ENCODE assay signal across 34 cellular contexts in the genomic region with DNA sequence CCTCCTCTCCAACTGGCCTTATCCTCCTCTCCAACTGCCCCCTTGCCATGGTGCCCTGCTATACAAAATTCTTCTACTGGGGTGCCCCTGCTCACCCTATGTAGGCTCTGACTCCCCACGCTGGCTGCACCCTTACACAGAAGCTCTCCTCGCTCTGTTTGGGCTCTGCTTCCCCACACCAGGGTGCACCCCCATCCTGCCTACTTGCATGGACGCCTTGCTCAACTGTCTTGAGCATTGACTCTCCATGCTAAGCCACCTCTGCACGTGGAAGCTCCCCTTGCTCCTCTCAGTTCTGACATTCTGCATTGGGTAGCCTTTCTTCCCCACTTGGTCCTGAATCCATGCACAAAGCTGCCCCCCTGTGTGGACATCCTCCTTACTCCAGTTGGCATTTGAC.
DNase-seq lines count a peak whose midpoint lies in the region; ATAC-seq and TF ChIP-seq lines count a peak whose summit lies in the region.
"Had no signal": no experiment of that assay in that cellular context is flagged by ENCODE, and none has a peak within 500 bp of the region (broad histone marks: within the 10 kb centered on the region; RNA-seq: fewer than 3 reads in every experiment).

No MANE protein-coding gene starts in this region.

- no peak overlapping the region for H2AFZ ChIP-seq in trophoblast cell (ENCODE audit: insufficient read depth, low read length, poor library complexity)

- DNase-seq in osteocyte (ENCODE audit: extremely low spot score, unreplicated experiment) = peak; percentile 82
- no peak for DNase-seq in trophoblast cell
- DNase-seq in upper lobe of right lung = no peak
- no peak for DNase-seq in 8988T
- no peak for DNase-seq in H4 (ENCODE audit: low spot score)
- DNase-seq in NCI-H1436 (lab: John Stamatoyannopoulos, UW) = no peak
- DNase-seq: ACHN; AML-193; BE2C; C1 segment of cervical spinal cord; Caco-2; Calu3; CD4-positive, alpha-beta memory T cell; CD4-positive, alpha-beta T cell; CD4-positive, CD25-positive, alpha-beta regulatory T cell; CD8-positive, alpha-beta memory T cell; CD8-positive, alpha-beta T cell; COR-L47; DMS 273 treated with DMSO at 0.1 percent for 48 hours; DMS153; DMS53; DMS79; DMS79 treated with DMSO at 0.1 percent for 48 hours; DND-41; EL had no signal

- H3K4me1 ChIP-seq in trophoblast cell (ENCODE audit: control insufficient read depth in 1 of 2, insufficient read depth in 2 of 2, low read length in 2 of 2) (no peaks in the 10 kb centered on the region), upper lobe of right lung (no peaks in the 10 kb centered on the region)
- H3K4me1 ChIP-seq: BE2C, Caco-2 had no signal

- H3K27me3 Mint-ChIP-seq in osteocyte (ENCODE audit: unreplicated experiment) = peaks cover 3% of the 10 kb centered on the region
- no peaks in the 10 kb centered on the region for H3K27me3 Mint-ChIP-seq in stimulated activated memory B cell treated with anti-CD40 and anti-IgM and Interleukin-4, amounts not matched to agents 10 μg/mL and 1 μg/mL and 100 μg/mL, for 72 hours
- H3K27me3 Mint-ChIP-seq: B cell; CD4-positive, alpha-beta memory T cell; CD8-positive, alpha-beta memory T cell had no signal

- TF ChIP-seq CTCF in osteocyte (IDR thresholded peaks at IDR 0.05) (no peak), upper lobe of right lung (IDR thresholded peaks at IDR 0.05) (no peak)

- no peak overlapping the region for H3K4me3 Mint-ChIP-seq in osteocyte (ENCODE audit: unreplicated experiment)
- H3K4me3 Mint-ChIP-seq in stimulated activated memory B cell treated with anti-CD40 and anti-IgM and Interleukin-4, amounts not matched to agents 10 μg/mL and 1 μg/mL and 100 μg/mL, for 72 hours = no peak overlapping the region
- H3K4me3 Mint-ChIP-seq: B cell; CD14-positive monocyte; CD4-positive, alpha-beta memory T cell; CD4-positive, alpha-beta T cell; CD8-positive, alpha-beta memory T cell; CD8-positive, alpha-beta T cell had no signal

- peaks cover 8% of the 10 kb centered on the region for H3K9me3 Mint-ChIP-seq in osteocyte (ENCODE audit: unreplicated experiment)
- H3K9me3 Mint-ChIP-seq in stimulated activated memory B cell treated with anti-CD40 and anti-IgM and Interleukin-4, amounts not matched to agents 10 μg/mL and 1 μg/mL and 100 μg/mL, for 72 hours = peaks cover 10% of the 10 kb centered on the region
- H3K9me3 Mint-ChIP-seq: CD14-positive monocyte; CD8-positive, alpha-beta T cell had no signal

- intact Hi-C loops in upper lobe of right lung (cut with DNase I) = no loop called here

- no peak overlapping the region for H2BK5ac ChIP-seq in trophoblast cell (ENCODE audit: low read depth, low read length, poor library complexity)

- no peak overlapping the region for H2BK120ac ChIP-seq in trophoblast cell (ENCODE audit: insufficient read depth, low read length, poor library complexity)

- ATAC-seq in stimulated activated memory B cell treated with anti-CD40 and anti-IgM and Interleukin-4, amounts not matched to agents 10 μg/mL and 1 μg/mL and 100 μg/mL, for 72 hours = peak; percentile 31
- ATAC-seq in upper lobe of right lung (peak; percentile 19), esophagus mucosa (no peak)
- ATAC-seq: A549; CD8-positive, alpha-beta T cell had no signal

- H3K4me2 ChIP-seq in trophoblast cell (ENCODE audit: low read length) = no peak overlapping the region
- H3K4me2 ChIP-seq: A549; BLaER1; BLaER1 treated with 17β-estradiol and CSF1 and Interleukin-3, amounts not matched to agents 10 nM and 100 nM had no signal

- no peak overlapping the region for H4K91ac ChIP-seq in trophoblast cell (ENCODE audit: low read depth, low read length)

- no peak overlapping the region for H2AK5ac ChIP-seq in trophoblast cell (ENCODE audit: low read length)

- peaks cover 35% of the 10 kb centered on the region for H3K4me1 Mint-ChIP-seq in osteocyte (ENCODE audit: unreplicated experiment)
- no peaks in the 10 kb centered on the region for H3K4me1 Mint-ChIP-seq in stimulated activated memory B cell treated with anti-CD40 and anti-IgM and Interleukin-4, amounts not matched to agents 10 μg/mL and 1 μg/mL and 100 μg/mL, for 72 hours
- H3K4me1 Mint-ChIP-seq: B cell; CD14-positive monocyte; CD4-positive, alpha-beta memory T cell; CD4-positive, CD25-positive, alpha-beta regulatory T cell; CD8-positive, alpha-beta memory T cell had no signal

- no peaks in the 10 kb centered on the region for H3K79me2 ChIP-seq in trophoblast cell (ENCODE audit: control insufficient read depth, insufficient read depth, low read length, poor library complexity)

- H3K14ac ChIP-seq in trophoblast cell (ENCODE audit: low read length) = no peak overlapping the region

- WGBS in trophoblast cell (ENCODE audit: extremely low coverage, insufficient coverage, insufficient read length) = no CpG with 5 or more reads among the region's 4 CpGs

- no peaks in the 10 kb centered on the region for H3K79me1 ChIP-seq in trophoblast cell (ENCODE audit: low read length)

- H3K36me3 ChIP-seq in trophoblast cell (ENCODE audit: control insufficient read depth in 1 of 2, insufficient read depth in 2 of 2, low read length in 2 of 2) (no peaks in the 10 kb centered on the region), upper lobe of right lung (no peaks in the 10 kb centered on the region)
- H3K36me3 ChIP-seq: BE2C; BLaER1; BLaER1 treated with 17β-estradiol and CSF1 and Interleukin-3, amounts not matched to agents 10 nM and 100 nM had no signal

- H3K27me3 ChIP-seq in trophoblast cell (ENCODE audit: insufficient read depth, low read length) = no peaks in the 10 kb centered on the region
- H3K27me3 ChIP-seq in upper lobe of right lung = no peaks in the 10 kb centered on the region
- H3K27me3 ChIP-seq: BE2C; BLaER1; BLaER1 treated with 17β-estradiol and CSF1 and Interleukin-3, amounts not matched to agents 10 nM and 100 nM had no signal

- H3K23ac ChIP-seq in trophoblast cell (ENCODE audit: low read length) = no peak overlapping the region

- peak overlapping the region; percentile 30 for H3K4me3 ChIP-seq in trophoblast cell (ENCODE audit: low read depth, low read length)
- no peak overlapping the region for H3K4me3 ChIP-seq in upper lobe of right lung
- H3K4me3 ChIP-seq: A549; BLaER1; BLaER1 treated with 17β-estradiol and CSF1 and Interleukin-3, amounts not matched to agents 10 nM and 100 nM had no signal

- no peaks in the 10 kb centered on the region for H3K36me3 Mint-ChIP-seq in osteocyte (ENCODE audit: unreplicated experiment)
- no peaks in the 10 kb centered on the region for H3K36me3 Mint-ChIP-seq in stimulated activated memory B cell treated with anti-CD40 and anti-IgM and Interleukin-4, amounts not matched to agents 10 μg/mL and 1 μg/mL and 100 μg/mL, for 72 hours
- H3K36me3 Mint-ChIP-seq: CD14-positive monocyte; CD4-positive, alpha-beta memory T cell; CD4-positive, CD25-positive, alpha-beta regulatory T cell; CD8-positive, alpha-beta memory T cell; CD8-positive, alpha-beta T cell had no signal

- no peak overlapping the region for H2BK12ac ChIP-seq in trophoblast cell (ENCODE audit: low read length)

- H3K27ac ChIP-seq in trophoblast cell (ENCODE audit: low read depth, low read length) = no peak overlapping the region
- no peak overlapping the region for H3K27ac ChIP-seq in upper lobe of right lung
- H3K27ac ChIP-seq: 22Rv1; A549; BLaER1; BLaER1 treated with 17β-estradiol and CSF1 and Interleukin-3, amounts not matched to agents 10 nM and 100 nM; C4-2B had no signal

- H3K9ac ChIP-seq in trophoblast cell (ENCODE audit: low read length) = no peak overlapping the region
- H3K9ac ChIP-seq: BLaER1; BLaER1 treated with 17β-estradiol and CSF1 and Interleukin-3, amounts not matched to agents 10 nM and 100 nM had no signal

- H3K9me3 ChIP-seq in trophoblast cell (ENCODE audit: insufficient read depth, low read depth, low read length) (peaks cover 3% of the 10 kb centered on the region), upper lobe of right lung (no peaks in the 10 kb centered on the region)
- H3K9me3 ChIP-seq: BE2C, BLaER1, Caco-2 had no signal

- no peak overlapping the region for H4K8ac ChIP-seq in trophoblast cell (ENCODE audit: low read depth, low read length)

- H4K12ac ChIP-seq in trophoblast cell (ENCODE audit: low read depth, low read length) = no peak overlapping the region

- H3K27ac Mint-ChIP-seq in osteocyte (ENCODE audit: unreplicated experiment) = no peak overlapping the region
- H3K27ac Mint-ChIP-seq in stimulated activated memory B cell treated with anti-CD40 and anti-IgM and Interleukin-4, amounts not matched to agents 10 μg/mL and 1 μg/mL and 100 μg/mL, for 72 hours = no peak overlapping the region
- H3K27ac Mint-ChIP-seq: B cell; CD4-positive, alpha-beta memory T cell; CD4-positive, alpha-beta T cell; CD4-positive, CD25-positive, alpha-beta regulatory T cell; CD8-positive, alpha-beta memory T cell; CD8-positive, alpha-beta T cell had no signal

- H3K4ac ChIP-seq in trophoblast cell (ENCODE audit: low read depth, low read length) = no peak overlapping the region

- no peak overlapping the region for H3K18ac ChIP-seq in trophoblast cell (ENCODE audit: low read length)
